ENCODE assay signal across 9 cellular contexts in the genomic region with DNA sequence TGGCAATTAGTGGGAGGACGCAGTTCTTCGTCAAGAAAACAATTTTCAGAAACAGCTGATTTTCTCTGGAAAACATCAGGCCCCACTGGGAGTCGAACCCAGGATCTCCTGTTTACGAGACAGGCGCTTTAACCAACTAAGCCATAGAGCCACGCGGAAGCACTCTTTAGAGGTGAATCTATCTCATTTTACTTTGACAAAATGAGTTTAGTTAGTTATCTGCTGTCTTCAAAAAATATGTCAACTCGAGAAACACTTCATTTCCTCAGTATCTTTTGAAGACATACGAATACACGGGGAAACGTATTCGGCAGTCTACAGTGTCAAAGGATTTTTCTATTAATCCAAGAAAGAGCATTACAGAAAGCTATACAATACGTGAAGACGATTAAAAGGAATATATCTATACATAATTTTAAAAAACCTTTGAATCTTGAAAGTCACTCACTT. TPM values are rescaled to one million over a fixed set of nuclear protein-coding genes. Genes with fewer than 3 reads are reported as not detected.
A peak's percentile ranks its signal among the peaks of the same experiment; 100 is the strongest.
DNase-seq lines count a peak whose midpoint lies in the region; ATAC-seq and TF ChIP-seq lines count a peak whose summit lies in the region.
"Had no signal": no experiment of that assay in that cellular context is flagged by ENCODE, and none has a peak within 500 bp of the region (broad histone marks: within the 10 kb centered on the region; RNA-seq: fewer than 3 reads in every experiment).

No MANE protein-coding gene starts in this region.

- peaks cover 1 to 24% (median 5%) of the 10 kb centered on the region in 7 donors for H3K9me3 Mint-ChIP-seq in naive B cell

- CTCF ChIA-PET in mammary epithelial cell (lab: Charles Lee; ENCODE audit: low non-redundant PET), result no interaction called here

- H3K79me2 ChIP-seq in mammary epithelial cell (ENCODE audit: insufficient read depth, low read length), result no peaks in the 10 kb centered on the region

- peak overlapping the region; percentile 69 for H3K4me2 ChIP-seq in mammary epithelial cell (ENCODE audit: insufficient read depth, low read depth, low read length)

- peak overlapping the region; percentile 49 to 70 (median 55) for H3K4me3 ChIP-seq in mammary epithelial cell (replicated peaks in 1 of 3; ENCODE audit: insufficient read depth in 1 of 3, low read depth in 2 of 3, low read length in 3 of 3)

- H3K4me1 Mint-ChIP-seq in naive B cell, result peaks cover 17 to 23% (median 23%) of the 10 kb centered on the region in 3 donors

- H3K9me3 ChIP-seq in mammary epithelial cell (replicated peaks; ENCODE audit: insufficient read depth, low read length), result no peaks in the 10 kb centered on the region

- peak overlapping the region; percentile 96 for H2AFZ ChIP-seq in mammary epithelial cell (ENCODE audit: low read depth, low read length)

- no peaks in the 10 kb centered on the region for H3K4me1 ChIP-seq in mammary epithelial cell (ENCODE audit: insufficient read depth, low read length)

- no peak overlapping the region for H3K27ac ChIP-seq in mammary epithelial cell (ENCODE audit: insufficient read depth, low read depth, low read length)

- H3K27me3 Mint-ChIP-seq in naive B cell, result peaks cover 65 to 82% (median 75%) of the 10 kb centered on the region in 3 donors

- dilution Hi-C loops in mammary epithelial cell (cut with HindIII; ENCODE audit: low sequenced_read_pairs), result no loop called here

- in situ Hi-C loops in mammary epithelial cell (cut with MboI; ENCODE audit: low sequenced_read_pairs in 2 of 2), result loop anchor here in 1 of 2 donors (25.0 kb wide), 1 partner anchor 198 kb away; no protein-coding TSS in a partner anchor

- H3K9ac ChIP-seq in mammary epithelial cell (ENCODE audit: insufficient read depth, low read length), result no peak overlapping the region

- intact Hi-C loops in mammary epithelial cell (cut with micrococcal nuclease), result no loop called here

- no peak for TF ChIP-seq CTCF in mammary epithelial cell (conservative IDR thresholded peaks at IDR 0.05 in 1 of 2, IDR thresholded peaks at IDR 0.05 in 1 of 2; ENCODE audit: extremely low read depth in 1 of 2, insufficient read depth in 1 of 2, low read depth in 1 of 2, low read length in 2 of 2)

- H3K36me3 Mint-ChIP-seq in naive B cell, result peaks cover 0 to 9% of the 10 kb centered on the region in 2 donors

- H3K27me3 ChIP-seq in mammary epithelial cell (ENCODE audit: insufficient read depth, low read length), result no peaks in the 10 kb centered on the region

- peak; percentile 70 for DNase-seq in activated CD4-positive, alpha-beta T cell treated with anti-CD3 and anti-CD28 coated beads for 48 hours
- DNase-seq in activated CD4-positive, alpha-beta T cell treated with anti-CD3 and anti-CD28 coated beads, Interleukin-2, amount 50 U/mL, for 4 hours, result no peak
- DNase-seq in NOMO-1 treated with dmso at 0.1 percent for 144 hours (lab: John Stamatoyannopoulos, UW; ENCODE audit: unreplicated experiment), result peak; percentile 4
- DNase-seq in mammary epithelial cell, result peak; percentile 46
- DNase-seq in naive B cell, result no peak
- DNase-seq in GM19240 (ENCODE audit: insufficient read length, low spot score), result no peak
- DNase-seq in HPDE6-E6E7 (ENCODE audit: extremely low spot score), result no peak

- BruUV-seq in mammary epithelial cell (replicated peaks; lab: Mats Ljungman, UMichigan), result no TSS peak

- no peaks in the 10 kb centered on the region for H4K20me1 ChIP-seq in mammary epithelial cell (ENCODE audit: insufficient read depth, low read length)

- WGBS in mammary epithelial cell (ENCODE audit: low coverage, missing lambda C conversion rate), result 36% methylated on average over 14 of the region's 14 CpGs

- no peak for ATAC-seq in naive B cell (ENCODE audit: low read depth in 2 of 2)
- ATAC-seq in HG03159 (IDR thresholded peaks at IDR 0.05; ENCODE audit: unreplicated experiment), result no peak

- peak overlapping the region in 1 of 6 donors; percentile 19 for H3K27ac Mint-ChIP-seq in naive B cell
- H3K27ac Mint-ChIP-seq: dendritic cell treated with granulocyte-macrophage colony-stimulating factor and Interleukin-4, amounts not matched to agents 40 ng/mL and 50 ng/mL, for 4 days had no signal

- H3K36me3 ChIP-seq in mammary epithelial cell (ENCODE audit: insufficient read depth, low read length), result no peaks in the 10 kb centered on the region

- H3K4me3 Mint-ChIP-seq in naive B cell, result peak overlapping the region in 5 of 8 donors; percentile 45 to 85 (median 73)

RNA-seq across cellular contexts. Expression of a gene that starts 26.7 kb away (rescaled TPM):
- total RNA-seq in mammary epithelial cell, result not detected
- not detected for polyA plus RNA-seq in mammary epithelial cell
- polyA minus RNA-seq in mammary epithelial cell, result not detected
- polyA plus RNA-seq in naive B cell (ENCODE audit: low read depth in 6 of 6), result not detected

RNA-seq across cellular contexts. Expression of a gene that starts 36.7 kb away (rescaled TPM):
- total RNA-seq in mammary epithelial cell, result not detected
- polyA plus RNA-seq in mammary epithelial cell (not detected), naive B cell (ENCODE audit: low read depth in 6 of 6) (not detected)
- not detected for polyA minus RNA-seq in mammary epithelial cell

RNA-seq across cellular contexts. Expression of a gene that starts 45.6 kb away (rescaled TPM):
- 1 to 10 TPM; 4.2 to 7.2 TPM for total RNA-seq in mammary epithelial cell
- polyA plus RNA-seq in mammary epithelial cell (0.91 TPM), naive B cell (ENCODE audit: low read depth in 6 of 6) (not detected)
- 1.2 TPM for polyA minus RNA-seq in mammary epithelial cell

Comparison
In these comparisons a context has a peak if more than half of its experiments do, and no peak if none do; other contexts are left out.
1. DNase-seq: peak in activated CD4-positive, alpha-beta T cell treated with anti-CD3 and anti-CD28 coated beads for 48 hours (single experiment), NOMO-1 treated with dmso at 0.1 percent for 144 hours (single experiment) and mammary epithelial cell (single experiment); none in activated CD4-positive, alpha-beta T cell treated with anti-CD3 and anti-CD28 coated beads, Interleukin-2, amount 50 U/mL, for 4 hours (0 of 2), naive B cell (single experiment), GM19240 (single experiment) and HPDE6-E6E7 (single experiment).